9 cellular contexts compared by ENCODE assay signal in the genomic region with DNA sequence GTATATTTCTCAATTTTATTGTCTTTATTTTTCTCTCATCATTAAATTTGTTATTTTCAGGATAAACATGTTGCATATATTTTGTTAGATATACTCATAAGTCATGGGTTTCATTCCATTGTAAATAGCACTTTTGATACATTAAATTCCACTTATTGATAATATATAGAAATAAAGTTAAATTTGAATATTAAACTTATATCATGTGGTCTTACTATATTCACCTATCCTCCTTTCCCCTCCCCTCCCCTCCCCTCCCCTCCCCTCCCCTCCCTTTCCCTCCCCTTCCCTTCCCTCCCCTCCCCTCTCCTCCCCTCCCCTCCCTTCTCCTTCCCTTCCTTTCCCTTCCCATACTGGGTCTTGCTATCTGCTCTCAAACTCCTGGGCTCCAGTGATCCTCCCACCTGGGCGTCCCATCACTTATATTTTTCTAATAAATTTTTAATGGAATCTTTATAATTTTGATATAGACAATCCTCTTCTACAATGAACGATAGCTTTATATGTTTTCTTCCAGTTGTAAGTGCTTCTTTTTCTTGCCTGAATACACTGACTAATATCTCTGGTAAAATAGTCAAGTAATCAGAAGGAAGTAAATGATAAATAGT.
"Had no signal": no experiment of that assay in that cellular context is flagged by ENCODE, and none has a peak within 500 bp of the region (broad histone marks: within the 10 kb centered on the region; RNA-seq: fewer than 3 reads in every experiment).

No MANE protein-coding gene starts in this region.

- H3K36me3 ChIP-seq: HAP-1 had no signal

- H2AFZ ChIP-seq: GM23338 had no signal

- ATAC-seq: GM23338, HCT116 had no signal

- H3K4me1 ChIP-seq: HAP-1 had no signal

- H3K4me3 ChIP-seq: GM23338, HAP-1 had no signal

- H3K9me3 ChIP-seq: HAP-1 had no signal

- H3K4me2 ChIP-seq: GM23338 had no signal

- DNase-seq: GOT3, H9, HCEC 1CT, HFFc6 had no signal

- FAIRE-seq: H1, H54 had no signal
